In the genomic region with DNA sequence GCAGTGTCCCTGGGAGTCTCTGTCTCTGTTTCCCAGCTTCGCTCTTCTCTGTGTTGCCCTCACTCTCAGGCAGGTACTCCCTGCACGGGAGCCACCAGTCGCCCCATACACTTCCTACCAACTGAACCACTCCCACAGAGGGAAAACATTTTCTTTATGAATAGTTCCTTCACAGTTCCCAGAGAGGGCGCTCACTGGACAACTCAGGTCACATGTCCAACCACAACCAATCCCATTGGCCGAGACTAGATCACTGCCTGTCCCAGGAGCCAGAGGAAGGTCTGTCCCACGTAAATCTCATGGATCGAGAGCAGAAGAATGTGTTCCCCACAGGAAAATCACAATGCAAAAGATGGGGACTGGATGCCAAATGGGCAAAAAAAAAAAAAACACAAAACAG, we compare ENCODE assay signal across 19 cellular contexts. TPM values are rescaled to one million over a fixed set of nuclear protein-coding genes. Genes with fewer than 3 reads are reported as not detected.
DNase-seq lines count a peak whose midpoint lies in the region; ATAC-seq, FAIRE-seq and TF ChIP-seq lines count a peak whose summit lies in the region.
"Had no signal": no experiment of that assay in that cellular context is flagged by ENCODE, and none has a peak within 500 bp of the region (broad histone marks: within the 10 kb centered on the region; RNA-seq: fewer than 3 reads in every experiment).

No MANE protein-coding gene starts in this region.

- no peak for TF ChIP-seq RAD21 in A549 (conservative IDR thresholded peaks at IDR 0.05 in 1 of 2, IDR thresholded peaks at IDR 0.05 in 1 of 2)

- no peak overlapping the region for H2AK5ac ChIP-seq in neuronal stem cell (ENCODE audit: low read depth, low read length)

- no peak for TF ChIP-seq EP300 in A549 (IDR thresholded peaks at IDR 0.05)

- WGBS in A549 (ENCODE audit: missing lambda C conversion rate) = 77% methylated on average over 7 of the region's 7 CpGs
- WGBS in endodermal cell (ENCODE audit: insufficient coverage in 1 of 2, insufficient read length in 1 of 2), 2 experiments = 94% methylated on average over 5 to 7 of the region's 7 CpGs
- WGBS in neuronal stem cell (ENCODE audit: extremely low coverage in 2 of 2, insufficient read length in 2 of 2, insufficient replicate concordance in 1 of 2), 2 donors = no CpG with 5 or more reads among the region's 7 CpGs

- no peak overlapping the region for H2BK5ac ChIP-seq in neuronal stem cell (ENCODE audit: low read length)

- no peak overlapping the region for H2BK120ac ChIP-seq in neuronal stem cell (ENCODE audit: low read depth, low read length)

- H4K91ac ChIP-seq in neuronal stem cell (ENCODE audit: low read depth, low read length, poor library complexity) = no peak overlapping the region

- H3K79me1 ChIP-seq in neuronal stem cell (ENCODE audit: low read depth, low read length) = no peaks in the 10 kb centered on the region

- H4K8ac ChIP-seq in neuronal stem cell (ENCODE audit: low read depth, low read length) = no peak overlapping the region

- H3K4me3 Mint-ChIP-seq in endodermal cell = no peak overlapping the region
- H3K4me3 Mint-ChIP-seq: activated CD4-positive, alpha-beta T cell treated with anti-CD3 and anti-CD28 coated beads, Interleukin-2, amount 10 ng/mL, durations not matched to agents 24 days and 14 days; activated naive CD4-positive, alpha-beta T cell treated with anti-CD3 and anti-CD28 coated beads for 36 hours had no signal

- H3K4me1 ChIP-seq in A549 = no peaks in the 10 kb centered on the region
- no peaks in the 10 kb centered on the region for H3K4me1 ChIP-seq in OCI-LY7 (ENCODE audit: insufficient read depth, low read length, poor library complexity, severe bottlenecking)
- no peaks in the 10 kb centered on the region for H3K4me1 ChIP-seq in endodermal cell (ENCODE audit: control insufficient read depth, insufficient read depth, low read length)
- no peaks in the 10 kb centered on the region for H3K4me1 ChIP-seq in osteoblast (ENCODE audit: insufficient read depth, low read length)
- H3K4me1 ChIP-seq in neuronal stem cell (ENCODE audit: control insufficient read depth in 2 of 2, insufficient read depth in 1 of 2, low read depth in 1 of 2, low read length in 2 of 2) = no peaks in the 10 kb centered on the region

- no peaks in the 10 kb centered on the region for H3K36me3 Mint-ChIP-seq in endodermal cell (ENCODE audit: low read depth)

- no TSS peak for BruUV-seq in OCI-LY7 (replicated peaks; lab: Mats Ljungman, UMichigan)

- H3K9me2 ChIP-seq in OCI-LY7 (ENCODE audit: insufficient read depth, low read length) = no peaks in the 10 kb centered on the region

- TF ChIP-seq CTCF in A549 (IDR thresholded peaks at IDR 0.05) (no peak), OCI-LY7 (conservative IDR thresholded peaks at IDR 0.05; ENCODE audit: low read length) (peak; percentile 22; the same call in 1 of the 2 replicates), endodermal cell (conservative IDR thresholded peaks at IDR 0.05) (no peak), osteoblast (IDR thresholded peaks at IDR 0.05; ENCODE audit: extremely low read depth, low read depth, low read length) (no peak)

- peak; percentile 13 to 59 for DNase-seq in A549 (ENCODE audit: low read depth in 1 of 2, low spot score in 1 of 2)
- peak; percentile 32 for DNase-seq in H54 (ENCODE audit: insufficient read length, low spot score)
- peak; percentile 23 for DNase-seq in OCI-LY7 (ENCODE audit: low spot score)
- DNase-seq in endodermal cell = peak; percentile 58
- no peak for DNase-seq in osteoblast (ENCODE audit: insufficient read length, low spot score, missing footprints)
- DNase-seq in neuronal stem cell (ENCODE audit: low spot score) = no peak
- DNase-seq: activated CD4-positive, alpha-beta T cell treated with anti-CD3 and anti-CD28 coated beads, Interleukin-2, amount 10 ng/mL, durations not matched to agents 24 days and 14 days; activated naive CD4-positive, alpha-beta T cell treated with anti-CD3 and anti-CD28 coated beads for 36 hours; foreskin fibroblast; NCI-H187; NCI-H446 treated with DMSO at 0.1 percent for 48 hours; stimulated activated CD4-positive, alpha-beta T cell treated with anti-CD3 and anti-CD28 coated beads, Interleukin-2, amount 100 ng/mL, for 48 hours; T-helper 9 cell had no signal

- no peak overlapping the region for H3K27ac ChIP-seq in A549
- no peak overlapping the region for H3K27ac ChIP-seq in OCI-LY7 (ENCODE audit: low read depth, low read length, poor library complexity, severe bottlenecking)
- no peak overlapping the region for H3K27ac ChIP-seq in endodermal cell (ENCODE audit: low read depth, low read length)
- H3K27ac ChIP-seq in osteoblast (ENCODE audit: low read depth, low read length) = no peak overlapping the region
- H3K27ac ChIP-seq in neuronal stem cell (replicated peaks; ENCODE audit: low read length) = no peak overlapping the region
- H3K27ac ChIP-seq: suprapubic skin had no signal

- H3K4me3 ChIP-seq in A549 = no peak overlapping the region
- H3K4me3 ChIP-seq in OCI-LY7 (ENCODE audit: low read depth, low read length, poor library complexity, severe bottlenecking) = no peak overlapping the region
- H3K4me3 ChIP-seq in endodermal cell (ENCODE audit: low read length) = no peak overlapping the region
- no peak overlapping the region for H3K4me3 ChIP-seq in osteoblast (ENCODE audit: insufficient read depth, low read length)
- H3K4me3 ChIP-seq in neuronal stem cell (ENCODE audit: low read length in 2 of 2) = no peak overlapping the region
- H3K4me3 ChIP-seq: suprapubic skin had no signal

- H2AFZ ChIP-seq in OCI-LY7 (ENCODE audit: low read length) (peak overlapping the region; percentile 8; the same call in 1 of the 2 replicates), osteoblast (ENCODE audit: low read length) (no peak overlapping the region), neuronal stem cell (ENCODE audit: low read length) (no peak overlapping the region)

- no peak overlapping the region for H3K9ac ChIP-seq in endodermal cell (ENCODE audit: extremely low read depth, low read length, poor library complexity, severe bottlenecking)
- no peak overlapping the region for H3K9ac ChIP-seq in neuronal stem cell (ENCODE audit: low read depth, low read length, poor library complexity)

- H3K27me3 Mint-ChIP-seq in endodermal cell (ENCODE audit: insufficient read depth) = peaks cover 2% of the 10 kb centered on the region
- H3K27me3 Mint-ChIP-seq: activated CD4-positive, alpha-beta T cell treated with anti-CD3 and anti-CD28 coated beads, Interleukin-2, amount 10 ng/mL, durations not matched to agents 24 days and 14 days had no signal

- FAIRE-seq in A549 (lab: Jason Lieb, UNC) (no peak), H54 (lab: Jason Lieb, UNC) (no peak)
- FAIRE-seq: colon, GM18507 had no signal

- no peak overlapping the region for H3K4ac ChIP-seq in neuronal stem cell (ENCODE audit: low read length)

- H3K36me3 ChIP-seq in OCI-LY7 (ENCODE audit: insufficient read depth, low read length) (no peaks in the 10 kb centered on the region), endodermal cell (ENCODE audit: control insufficient read depth, insufficient read depth, low read length) (no peaks in the 10 kb centered on the region), osteoblast (ENCODE audit: insufficient read depth, low read length) (no peaks in the 10 kb centered on the region), neuronal stem cell (replicated peaks in 1 of 2; ENCODE audit: control insufficient read depth in 2 of 2, insufficient read depth in 2 of 2, low read length in 2 of 2) (no peaks in the 10 kb centered on the region)
- H3K36me3 ChIP-seq: suprapubic skin had no signal

- no peaks in the 10 kb centered on the region for H4K20me1 ChIP-seq in OCI-LY7 (ENCODE audit: insufficient read depth, low read length)
- H4K20me1 ChIP-seq in osteoblast (ENCODE audit: insufficient read depth, low read length) = no peaks in the 10 kb centered on the region

- H3K4me1 Mint-ChIP-seq in endodermal cell = peaks cover 2% of the 10 kb centered on the region

- ATAC-seq in A549 (peak in 1 of 2 experiments; percentile 82; a peak in 4 of 6 replicates), GM21723 (IDR thresholded peaks at IDR 0.05; ENCODE audit: unreplicated experiment) (no peak), HG03280 (IDR thresholded peaks at IDR 0.05; ENCODE audit: unreplicated experiment) (no peak)
- ATAC-seq: left lobe of liver had no signal

- H3K18ac ChIP-seq in neuronal stem cell (ENCODE audit: low read length) = no peak overlapping the region

- no peak overlapping the region for H3K27ac Mint-ChIP-seq in endodermal cell
- H3K27ac Mint-ChIP-seq: activated CD4-positive, alpha-beta T cell treated with anti-CD3 and anti-CD28 coated beads, Interleukin-2, amount 10 ng/mL, durations not matched to agents 24 days and 14 days; activated naive CD4-positive, alpha-beta T cell treated with anti-CD3 and anti-CD28 coated beads for 36 hours had no signal

- peaks cover 2% of the 10 kb centered on the region for H3K9me3 Mint-ChIP-seq in endodermal cell
- H3K9me3 Mint-ChIP-seq: activated CD4-positive, alpha-beta T cell treated with anti-CD3 and anti-CD28 coated beads, Interleukin-2, amount 10 ng/mL, durations not matched to agents 24 days and 14 days; activated naive CD4-positive, alpha-beta T cell treated with anti-CD3 and anti-CD28 coated beads for 36 hours had no signal

- H3K23ac ChIP-seq in neuronal stem cell (ENCODE audit: low read depth, low read length, poor library complexity) = no peak overlapping the region

- H3K27me3 ChIP-seq in endodermal cell (ENCODE audit: control insufficient read depth, insufficient read depth, low read length, poor library complexity, severe bottlenecking) (no peaks in the 10 kb centered on the region), osteoblast (ENCODE audit: insufficient read depth, low read length) (no peaks in the 10 kb centered on the region), neuronal stem cell (ENCODE audit: control insufficient read depth in 3 of 3, insufficient read depth in 3 of 3, low read depth in 1 of 3, low read length in 3 of 3) (peaks cover 0 to 8% (median 0%) of the 10 kb centered on the region in 3 experiments)
- H3K27me3 ChIP-seq: suprapubic skin had no signal

- POLR2A ChIA-PET in A549 (lab: Yijun Ruan, JAX) = no interaction called here
- POLR2A ChIA-PET in OCI-LY7 (lab: Charles Lee) = interaction anchor here (0.7 kb wide), 1 partner anchor 15 kb away, joined by 4 read pairs; no protein-coding TSS in a partner anchor

- no peak for TF ChIP-seq POLR2A in A549 (IDR thresholded peaks at IDR 0.05; ENCODE audit: low read length)
- no peak for TF ChIP-seq POLR2A in H54 (IDR thresholded peaks at IDR 0.05; ENCODE audit: low read depth, low read length)

- no peak overlapping the region for H3K14ac ChIP-seq in neuronal stem cell (ENCODE audit: low read length)

- CTCF ChIA-PET in A549 (lab: Yijun Ruan, JAX) = interaction anchor here (0.6 to 1.0 kb wide), 3 partner anchors 61 to 124 kb away, joined by 3 to 4 read pairs (median 3); no protein-coding TSS in a partner anchor
- CTCF ChIA-PET in OCI-LY7 (lab: Charles Lee; ENCODE audit: unreplicated experiment) = no interaction called here

- no peak overlapping the region for H2BK12ac ChIP-seq in neuronal stem cell (ENCODE audit: low read length)

- intact Hi-C loops in OCI-LY7 (cut with micrococcal nuclease; ENCODE audit: unreplicated experiment) = no loop called here

- H2BK15ac ChIP-seq in neuronal stem cell (ENCODE audit: low read length) = no peak overlapping the region

- no peaks in the 10 kb centered on the region for H3K9me3 ChIP-seq in A549
- H3K9me3 ChIP-seq in OCI-LY7 (ENCODE audit: low read length) = no peaks in the 10 kb centered on the region
- H3K9me3 ChIP-seq in endodermal cell (ENCODE audit: control insufficient read depth, low read length) = no peaks in the 10 kb centered on the region
- H3K9me3 ChIP-seq in osteoblast (ENCODE audit: low read depth, low read length) = no peaks in the 10 kb centered on the region
- no peaks in the 10 kb centered on the region for H3K9me3 ChIP-seq in neuronal stem cell (replicated peaks in 1 of 2; ENCODE audit: control insufficient read depth in 2 of 2, insufficient read depth in 1 of 2, low read depth in 1 of 2, low read length in 2 of 2)
- H3K9me3 ChIP-seq: suprapubic skin had no signal

- H3K4me2 ChIP-seq in A549 (no peak overlapping the region), OCI-LY7 (ENCODE audit: low read length) (no peak overlapping the region), osteoblast (ENCODE audit: insufficient read depth, low read length) (no peak overlapping the region), neuronal stem cell (ENCODE audit: insufficient read depth, low read length, poor library complexity, severe bottlenecking) (no peak overlapping the region)

- H3K79me2 ChIP-seq in OCI-LY7 (ENCODE audit: insufficient read depth, low read depth, low read length) (no peaks in the 10 kb centered on the region), osteoblast (ENCODE audit: insufficient read depth, low read length) (no peaks in the 10 kb centered on the region)

RNA-seq across cellular contexts. Expression of gene GRK7, which starts 26.1 kb away (rescaled TPM):
- not detected in 2 replicates for polyA plus RNA-seq in A549 (2011; rRNA removed)
- polyA plus RNA-seq in A549 (2012; cell fraction: cytosol; rRNA removed) = not detected in 2 replicates
- polyA plus RNA-seq in A549 (2012; cell fraction: nucleus; rRNA removed) = 0.02 TPM in 1 of 2 replicates, not detected in the other
- 0.03 TPM in 1 of 3 replicates, not detected in the others for polyA plus RNA-seq in A549 (2017; fragmentation: RNase III; extraction: RNeasy Plus Mini Kit Qiagen cat#74134 plus additional on column Dnase treatment)
- polyA minus RNA-seq in A549 (2011; rRNA and poly(A)+ RNA removed) = not detected in 2 replicates
- total RNA-seq in OCI-LY7 (2014; rRNA removed; shearing (Covaris generic)) = 0.08 TPM in 1 of 2 replicates, not detected in the other
- not detected in 2 replicates for total RNA-seq in OCI-LY7 (2022)
- total RNA-seq in endodermal cell = not detected
- polyA plus RNA-seq in endodermal cell (2013, experiment 1 of 2) = not detected
- not detected for polyA plus RNA-seq in endodermal cell (2013, experiment 2 of 2)
- not detected in 2 replicates for total RNA-seq in osteoblast
- not detected for polyA plus RNA-seq in neuronal stem cell (2013, experiment 1 of 2)
- not detected for polyA plus RNA-seq in neuronal stem cell (2013, experiment 2 of 2)
- total RNA-seq: activated CD4-positive, alpha-beta T cell treated with anti-CD3 and anti-CD28 coated beads, Interleukin-2, amount 10 ng/mL, durations not matched to agents 24 days and 14 days; activated naive CD4-positive, alpha-beta T cell treated with anti-CD3 and anti-CD28 coated beads for 36 hours; left lobe of liver had no signal

RNA-seq across cellular contexts. Expression of gene RNF7, which starts 51.2 kb away (rescaled TPM):
- 84.1 and 93.3 TPM in 2 replicates for polyA plus RNA-seq in A549 (2011; rRNA removed)
- 58.8 and 67.3 TPM in 2 replicates for polyA plus RNA-seq in A549 (2012; cell fraction: cytosol; rRNA removed)
- 21.4 and 28.4 TPM in 2 replicates for polyA plus RNA-seq in A549 (2012; cell fraction: nucleus; rRNA removed)
- 147 to 156 TPM (median 149 TPM) in 3 replicates for polyA plus RNA-seq in A549 (2017; fragmentation: RNase III; extraction: RNeasy Plus Mini Kit Qiagen cat#74134 plus additional on column Dnase treatment)
- polyA minus RNA-seq in A549 (2011; rRNA and poly(A)+ RNA removed) = 12.2 and 17.1 TPM in 2 replicates
- total RNA-seq in OCI-LY7 (2014; rRNA removed; shearing (Covaris generic)) = 36.3 and 47.3 TPM in 2 replicates
- 74.2 and 81.3 TPM in 2 replicates for total RNA-seq in OCI-LY7 (2022)
- 100 to 1,000 TPM; 106 to 111 TPM for total RNA-seq in endodermal cell
- 118 TPM for polyA plus RNA-seq in endodermal cell (2013, experiment 1 of 2)
- 105 TPM for polyA plus RNA-seq in endodermal cell (2013, experiment 2 of 2)
- total RNA-seq in osteoblast = 48.1 and 52.2 TPM in 2 replicates
- polyA plus RNA-seq in neuronal stem cell (2013, experiment 1 of 2) = 98.2 TPM
- 98.2 TPM for polyA plus RNA-seq in neuronal stem cell (2013, experiment 2 of 2)

Comparison
In these comparisons a context has a peak if more than half of its experiments do, and no peak if none do; other contexts are left out.
1. DNase-seq: peak in A549 (2 of 2), H54 (single experiment), OCI-LY7 (single experiment) and endodermal cell (single experiment); none in osteoblast (single experiment) and neuronal stem cell (single experiment).